ENCODE assay signal across 11 cellular contexts in the genomic region with DNA sequence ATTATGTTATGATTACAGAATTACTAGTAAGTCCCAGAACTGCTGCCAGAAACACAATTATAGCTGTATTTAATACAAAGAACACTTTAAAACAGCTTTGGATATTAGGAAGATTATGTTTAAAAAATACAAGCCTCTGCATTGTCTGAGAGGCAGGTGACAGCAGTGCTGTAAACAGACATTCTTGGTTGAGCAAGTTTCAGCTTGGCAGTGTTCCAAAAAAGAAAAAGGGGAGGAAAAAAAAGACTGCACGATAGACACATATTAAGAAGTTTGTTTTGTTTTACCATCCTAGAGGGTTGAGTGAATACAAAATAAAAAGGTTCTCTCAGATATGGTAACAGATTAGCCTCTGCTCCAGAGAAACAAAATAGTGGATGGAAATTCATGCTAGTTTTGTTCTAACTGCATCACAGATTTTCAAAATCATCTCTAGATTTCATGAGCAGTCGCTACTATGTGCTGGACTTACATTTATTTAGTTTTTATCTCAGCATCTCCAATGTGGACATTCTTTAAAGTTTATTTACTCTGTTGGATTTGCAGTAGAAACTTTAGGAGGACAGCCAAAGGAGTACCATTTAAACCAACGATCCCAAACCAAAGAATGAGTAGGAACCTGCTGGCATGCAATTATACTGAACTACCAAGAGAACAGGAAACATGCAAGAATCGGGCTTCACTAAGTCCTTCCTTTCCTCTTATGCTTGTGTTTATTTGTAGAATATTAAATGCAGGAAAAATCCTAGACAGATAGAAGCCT. TPM values are rescaled to one million over a fixed set of nuclear protein-coding genes. Genes with fewer than 3 reads are reported as not detected.
A peak's percentile ranks its signal among the peaks of the same experiment; 100 is the strongest.
DNase-seq lines count a peak whose midpoint lies in the region; ATAC-seq and TF ChIP-seq lines count a peak whose summit lies in the region.
"Had no signal": no experiment of that assay in that cellular context is flagged by ENCODE, and none has a peak within 500 bp of the region (broad histone marks: within the 10 kb centered on the region; RNA-seq: fewer than 3 reads in every experiment).

No MANE protein-coding gene starts in this region.

- ATAC-seq in HG03571 (IDR thresholded peaks at IDR 0.05; ENCODE audit: unreplicated experiment) (no peak), GM18873 (IDR thresholded peaks at IDR 0.05; ENCODE audit: low FRiP score, unreplicated experiment) (no peak)

- peak; percentile 33 for DNase-seq in NCI-H2107 treated with DMSO at 0.1 percent for 48 hours (lab: John Stamatoyannopoulos, UW; ENCODE audit: unreplicated experiment)
- DNase-seq in NCI-H2107 (lab: John Stamatoyannopoulos, UW), result no peak
- DNase-seq in NCI-H510A (lab: John Stamatoyannopoulos, UW), result peak; percentile 6
- DNase-seq in choroid plexus epithelial cell (ENCODE audit: low read depth), result peak; percentile 72
- DNase-seq in renal cortical epithelial cell (ENCODE audit: low read depth), result peak; percentile 56
- DNase-seq in ecto neural progenitor cell (ENCODE audit: low spot score), result no peak
- DNase-seq: transverse colon had no signal

- no peak overlapping the region for H3K4me3 ChIP-seq in choroid plexus epithelial cell (ENCODE audit: low read depth, low read length)
- H3K4me3 ChIP-seq: ascending aorta, SJSA1, transverse colon had no signal

- no peak for TF ChIP-seq CTCF in choroid plexus epithelial cell (conservative IDR thresholded peaks at IDR 0.05; ENCODE audit: low read depth, low read length)

RNA-seq across cellular contexts. Expression of a gene that starts 9.0 kb away (rescaled TPM):
- 60.8 and 85.1 TPM in 2 replicates for total RNA-seq in renal cortical epithelial cell

Comparison
In these comparisons a context has a peak if more than half of its experiments do, and no peak if none do; other contexts are left out.
1. DNase-seq: peak in NCI-H2107 treated with DMSO at 0.1 percent for 48 hours (single experiment), NCI-H510A (single experiment), choroid plexus epithelial cell (single experiment) and renal cortical epithelial cell (single experiment); none in NCI-H2107 (single experiment) and ecto neural progenitor cell (single experiment).